ENCODE assay signal across 11 cellular contexts in genomic region chr19:47132522-47132852, GRCh38. TPM values are rescaled to one million over a fixed set of nuclear protein-coding genes. Genes with fewer than 3 reads are reported as not detected.
A peak's percentile ranks its signal among the peaks of the same experiment; 100 is the strongest.
DNase-seq lines count a peak whose midpoint lies in the region; ATAC-seq and TF ChIP-seq lines count a peak whose summit lies in the region.
"Had no signal": no experiment of that assay in that cellular context is flagged by ENCODE, and none has a peak within 500 bp of the region (broad histone marks: within the 10 kb centered on the region; RNA-seq: fewer than 3 reads in every experiment).

No MANE protein-coding gene starts in this region.

- no peak overlapping the region for H2AFZ ChIP-seq in mesenchymal stem cell (ENCODE audit: low read depth, low read length)

- H3K36me3 ChIP-seq in BLaER1 (peaks cover 52% of the 10 kb centered on the region), HEK293 (ENCODE audit: control insufficient read depth in 2 of 2, insufficient read depth in 1 of 2, low read length in 2 of 2) (peaks cover 7 to 34% of the 10 kb centered on the region in 2 experiments; a peak in 2 of 3 replicates), mesenchymal stem cell (ENCODE audit: control insufficient read depth in 1 of 2, insufficient read depth in 2 of 2, low read depth in 1 of 2, low read length in 2 of 2) (peaks cover 0 to 7% of the 10 kb centered on the region in 2 experiments)

- H2AK5ac ChIP-seq in mesenchymal stem cell (ENCODE audit: low read length, severe bottlenecking): no peak overlapping the region

- peak overlapping the region; percentile 91 for H3K4me2 ChIP-seq in BLaER1
- H3K4me2 ChIP-seq in mesenchymal stem cell (ENCODE audit: low read length, poor library complexity, severe bottlenecking): no peak overlapping the region

- H4K91ac ChIP-seq in mesenchymal stem cell (ENCODE audit: low read length): no peak overlapping the region

- H3K4ac ChIP-seq in mesenchymal stem cell (ENCODE audit: low read depth in 1 of 2, low read length in 2 of 2): no peak overlapping the region

- H2BK120ac ChIP-seq in mesenchymal stem cell (ENCODE audit: low read depth, low read length): no peak overlapping the region

- H3K14ac ChIP-seq in mesenchymal stem cell (ENCODE audit: low read length in 2 of 2): no peak overlapping the region

- H3K23ac ChIP-seq in mesenchymal stem cell (ENCODE audit: low read length in 2 of 2): no peak overlapping the region

- peak overlapping the region; percentile 20 for H3K27ac Mint-ChIP-seq in activated CD8-positive, alpha-beta T cell treated with anti-CD3 and anti-CD28 coated beads, Interleukin-2, amount 10 ng/mL, durations not matched to agents 7 days and 5 days

- CTCF ChIA-PET in HEK293 (lab: Yijun Ruan, JAX): interaction anchor here (0.9 to 2.5 kb wide), 8 partner anchors 10 to 119 kb away, joined by 3 to 11 read pairs (median 7); no protein-coding TSS in a partner anchor
- CTCF ChIA-PET in activated CD8-positive, alpha-beta T cell treated with anti-CD3 and anti-CD28 coated beads, Interleukin-2, amount 10 ng/mL, durations not matched to agents 7 days and 5 days (lab: Charles Lee): interaction anchor here (0.6 to 3.0 kb wide), 12 partner anchors 9 to 115 kb away, joined by 3 to 30 read pairs (median 7); no protein-coding TSS in a partner anchor

- H2BK12ac ChIP-seq in mesenchymal stem cell (ENCODE audit: low read length in 2 of 2): no peak overlapping the region

- H3K27ac ChIP-seq in BLaER1 (no peak overlapping the region), HEK293 (ENCODE audit: extremely low read depth, low read depth, low read length) (peak overlapping the region; percentile 92), mesenchymal stem cell (ENCODE audit: low read length, poor library complexity, severe bottlenecking) (no peak overlapping the region), foreskin keratinocyte (no peak overlapping the region)

- ATAC-seq in activated CD8-positive, alpha-beta T cell treated with anti-CD3 and anti-CD28 coated beads, Interleukin-2, amount 10 ng/mL, durations not matched to agents 7 days and 5 days: no peak
- ATAC-seq in foreskin keratinocyte: no peak

- no peak overlapping the region for H2BK5ac ChIP-seq in mesenchymal stem cell (ENCODE audit: low read depth, low read length, poor library complexity, severe bottlenecking)

- H3K9ac ChIP-seq in BLaER1: peak overlapping the region; percentile 98; the same call in 1 of the 2 replicates
- peak overlapping the region; percentile 96 for H3K9ac ChIP-seq in mesenchymal stem cell (ENCODE audit: low read length)

- no peak for DNase-seq in activated CD8-positive, alpha-beta T cell treated with anti-CD3 and anti-CD28 coated beads, Interleukin-2, amount 10 ng/mL, durations not matched to agents 7 days and 5 days
- no peak for DNase-seq in mesenchymal stem cell
- DNase-seq in AG08396 (ENCODE audit: low spot score): no peak
- DNase-seq in foreskin keratinocyte: no peak
- DNase-seq in ACHN: no peak
- no peak for DNase-seq in NOMO-1 treated with DMSO at 0.1 percent for 48 hours (lab: John Stamatoyannopoulos, UW; ENCODE audit: unreplicated experiment)
- DNase-seq: midbrain, NCI-H446 treated with DMSO at 0.1 percent for 48 hours, stomach had no signal

- H4K20me1 ChIP-seq in BLaER1: peaks cover 65% of the 10 kb centered on the region

- H3K9me3 Mint-ChIP-seq in activated CD8-positive, alpha-beta T cell treated with anti-CD3 and anti-CD28 coated beads, Interleukin-2, amount 10 ng/mL, durations not matched to agents 7 days and 5 days (ENCODE audit: insufficient read depth): peaks cover 7% of the 10 kb centered on the region

- no CpG with 5 or more reads among the region's 1 CpG for WGBS in mesenchymal stem cell

- H2BK15ac ChIP-seq in mesenchymal stem cell (ENCODE audit: low read depth, poor library complexity, severe bottlenecking): no peak overlapping the region

- TF ChIP-seq CTCF in HEK293 (tag by site-specific recombination; IDR thresholded peaks at IDR 0.05): no peak
- TF ChIP-seq CTCF in foreskin keratinocyte (conservative IDR thresholded peaks at IDR 0.05): no peak

- H3K9me3 ChIP-seq in BLaER1 (no peaks in the 10 kb centered on the region), HEK293 (ENCODE audit: control insufficient read depth, insufficient read depth, low read depth, low read length) (no peaks in the 10 kb centered on the region), mesenchymal stem cell (ENCODE audit: control insufficient read depth, low read length) (no peaks in the 10 kb centered on the region)
- H3K9me3 ChIP-seq: stomach had no signal

- H3K79me1 ChIP-seq in mesenchymal stem cell (replicated peaks; ENCODE audit: low read length, poor library complexity, severe bottlenecking): no peaks in the 10 kb centered on the region

- peaks cover 51% of the 10 kb centered on the region for H3K36me3 Mint-ChIP-seq in activated CD8-positive, alpha-beta T cell treated with anti-CD3 and anti-CD28 coated beads, Interleukin-2, amount 10 ng/mL, durations not matched to agents 7 days and 5 days (ENCODE audit: low read depth)

- H3K4me1 ChIP-seq in BLaER1 (peaks cover 40% of the 10 kb centered on the region), HEK293 (ENCODE audit: control insufficient read depth, insufficient read depth, low read length) (peaks cover 22% of the 10 kb centered on the region), mesenchymal stem cell (ENCODE audit: control insufficient read depth, insufficient read depth, low read depth, low read length) (peaks cover 6% of the 10 kb centered on the region), foreskin keratinocyte (peaks cover 12% of the 10 kb centered on the region)

- H3K27me3 ChIP-seq in BLaER1 (no peaks in the 10 kb centered on the region), mesenchymal stem cell (ENCODE audit: control insufficient read depth in 1 of 2, insufficient read depth in 1 of 2, low read length in 2 of 2) (no peaks in the 10 kb centered on the region), foreskin keratinocyte (no peaks in the 10 kb centered on the region)
- H3K27me3 ChIP-seq: stomach had no signal

- H3K27me3 Mint-ChIP-seq in activated CD8-positive, alpha-beta T cell treated with anti-CD3 and anti-CD28 coated beads, Interleukin-2, amount 10 ng/mL, durations not matched to agents 7 days and 5 days (ENCODE audit: low read depth): no peaks in the 10 kb centered on the region

- H3K4me1 Mint-ChIP-seq in activated CD8-positive, alpha-beta T cell treated with anti-CD3 and anti-CD28 coated beads, Interleukin-2, amount 10 ng/mL, durations not matched to agents 7 days and 5 days (ENCODE audit: low read depth): peaks cover 59% of the 10 kb centered on the region

- H3K4me3 Mint-ChIP-seq in activated CD8-positive, alpha-beta T cell treated with anti-CD3 and anti-CD28 coated beads, Interleukin-2, amount 10 ng/mL, durations not matched to agents 7 days and 5 days: peak overlapping the region; percentile 99

- in situ Hi-C loops in ACHN (cut with HindIII; ENCODE audit: low pct_ligation_motif_present, low pct_unique_long_range_greater_than_20kb, low sequenced_read_pairs): no loop called here

- POLR2A ChIA-PET in HEK293 (lab: Yijun Ruan, JAX): interaction anchor here (0.6 to 3.6 kb wide), 9 partner anchors 9 to 203 kb away, joined by 4 to 86 read pairs (median 8); partner anchors contain the start of genes INAFM1 and ZC3H4
- POLR2A ChIA-PET in activated CD8-positive, alpha-beta T cell treated with anti-CD3 and anti-CD28 coated beads, Interleukin-2, amount 10 ng/mL, durations not matched to agents 7 days and 5 days (lab: Charles Lee): interaction anchor here (1.9 to 3.4 kb wide), 3 partner anchors 8 to 112 kb away, joined by 7 to 41 read pairs (median 9); partner anchors contain the start of gene ZC3H4

- no peak overlapping the region for H3K18ac ChIP-seq in mesenchymal stem cell (ENCODE audit: low read depth in 1 of 2, low read length in 2 of 2)

- H3K4me3 ChIP-seq in BLaER1 (peak overlapping the region; percentile 97), HEK293 (ENCODE audit: low read depth, low read length) (no peak overlapping the region), mesenchymal stem cell (ENCODE audit: insufficient read depth in 1 of 2, low read depth in 1 of 2, low read length in 2 of 2) (peak overlapping the region in 1 of 2 experiments; percentile 92)

- H4K8ac ChIP-seq in mesenchymal stem cell (ENCODE audit: low read length): no peak overlapping the region

TF ChIP-seq in HEK293, 187 proteins besides CTCF, POLR2A, EP300 and RAD21 (continues in another document):
- no peak for TF ChIP-seq ZNF394 (tag by site-specific recombination; IDR thresholded peaks at IDR 0.05; ENCODE audit: borderline replicate concordance)
- 0 out of 2 replicates have a peak, but pooled peaks have one; percentile 39 for TF ChIP-seq KLF8 (tag by site-specific recombination; IDR thresholded peaks at IDR 0.05)
- no peak for TF ChIP-seq ZSCAN16 (tag by site-specific recombination; IDR thresholded peaks at IDR 0.05)
- peak; percentile 66; the same call in 1 of the 2 replicates for TF ChIP-seq ZNF18 (tag by site-specific recombination; IDR thresholded peaks at IDR 0.05)

RNA-seq across cellular contexts. Expression of gene SAE1, which starts 1.9 kb away (rescaled TPM):
- total RNA-seq in activated CD8-positive, alpha-beta T cell treated with anti-CD3 and anti-CD28 coated beads, Interleukin-2, amount 10 ng/mL, durations not matched to agents 7 days and 5 days: 100 to 1,000 TPM; 165 to 175 TPM
- polyA plus RNA-seq in mesenchymal stem cell (2013, experiment 1 of 2): 133 TPM
- polyA plus RNA-seq in mesenchymal stem cell (2013, experiment 2 of 2): 135 TPM
- total RNA-seq in foreskin keratinocyte: 132 and 147 TPM in 2 replicates
- polyA plus RNA-seq in foreskin keratinocyte: 132 and 147 TPM in 2 replicates

RNA-seq across cellular contexts. Expression of gene ZC3H4, which starts 18.9 kb away (rescaled TPM):
- total RNA-seq in activated CD8-positive, alpha-beta T cell treated with anti-CD3 and anti-CD28 coated beads, Interleukin-2, amount 10 ng/mL, durations not matched to agents 7 days and 5 days: 100 to 1,000 TPM; 102 TPM
- polyA plus RNA-seq in mesenchymal stem cell (2013, experiment 1 of 2): 12.6 TPM
- 12.7 TPM for polyA plus RNA-seq in mesenchymal stem cell (2013, experiment 2 of 2)
- 27.1 and 27.3 TPM in 2 replicates for total RNA-seq in foreskin keratinocyte
- polyA plus RNA-seq in foreskin keratinocyte: 7.5 and 8.4 TPM in 2 replicates
